1 cellular context compared by ENCODE assay signal in the genomic region with DNA sequence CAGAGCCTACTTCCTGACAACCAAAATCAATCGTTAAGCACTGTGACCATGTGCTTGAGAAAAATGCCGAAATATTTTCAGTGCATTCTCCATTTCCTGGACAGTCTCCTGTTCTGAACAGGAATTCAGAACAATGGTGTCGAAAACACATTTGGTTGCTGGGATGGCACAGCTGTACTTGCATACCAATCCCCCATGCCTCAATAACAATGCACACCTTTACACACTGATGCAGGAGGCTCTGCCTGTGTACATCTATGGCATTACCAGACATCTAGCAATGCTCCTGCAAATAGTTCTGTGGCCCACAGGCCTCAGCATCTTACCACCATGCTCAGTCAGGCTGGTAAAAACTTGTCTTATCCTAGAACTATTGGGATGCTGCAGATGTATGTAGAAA.
A peak's percentile ranks its signal among the peaks of the same experiment; 100 is the strongest.
TF ChIP-seq lines count a peak whose summit lies in the region.

No MANE protein-coding gene starts in this region.

TF ChIP-seq in HepG2, 621 proteins besides CTCF, POLR2A, EP300 and RAD21:
- TF ChIP-seq SOX6 (IDR thresholded peaks at IDR 0.05) (no peak), SOX6 (CRISPR knock-in tag; IDR thresholded peaks at IDR 0.05) (no peak), RXRB (CRISPR knock-in tag; IDR thresholded peaks at IDR 0.05; ENCODE audit: borderline replicate concordance) (no peak), POLR2AphosphoS5 (IDR thresholded peaks at IDR 0.05; ENCODE audit: low read depth, low read length) (peak; percentile 40; the same call in 1 of the 2 replicates)
